Comparison of ENCODE assay signal across 8 cellular contexts in genomic region chr2:27582129-27582694, GRCh38. TPM values are rescaled to one million over a fixed set of nuclear protein-coding genes. Genes with fewer than 3 reads are reported as not detected.
DNase-seq lines count a peak whose midpoint lies in the region; ATAC-seq and TF ChIP-seq lines count a peak whose summit lies in the region.

No MANE protein-coding gene starts in this region.

- H3K27me3 ChIP-seq in adrenal gland (no peaks in the 10 kb centered on the region), lower lobe of right lung (ENCODE audit: low read depth) (no peaks in the 10 kb centered on the region), transverse colon (no peaks in the 10 kb centered on the region)

- in situ Hi-C loops in transverse colon (cut with MboI; ENCODE audit: low pct_ligation_motif_present in 1 of 4, low pct_unique_long_range_greater_than_20kb in 1 of 4, low sequenced_read_pairs in 3 of 4): no loop called here

- H3K4me3 Mint-ChIP-seq in activated CD4-positive, alpha-beta T cell treated with anti-CD3 and anti-CD28 coated beads, Interleukin-2, amount 10 ng/mL, durations not matched to agents 24 days and 14 days: peak overlapping the region; percentile 92

- peaks cover 40% of the 10 kb centered on the region for H3K4me1 Mint-ChIP-seq in activated CD4-positive, alpha-beta T cell treated with anti-CD3 and anti-CD28 coated beads, Interleukin-2, amount 10 ng/mL, durations not matched to agents 24 days and 14 days

- peak overlapping the region; percentile 88 for H3K27ac Mint-ChIP-seq in activated CD4-positive, alpha-beta T cell treated with anti-CD3 and anti-CD28 coated beads, Interleukin-2, amount 10 ng/mL, durations not matched to agents 24 days and 14 days

- no peak for DNase-seq in activated CD4-positive, alpha-beta T cell treated with anti-CD3 and anti-CD28 coated beads, Interleukin-2, amount 10 ng/mL, durations not matched to agents 24 days and 14 days
- DNase-seq in activated CD4-positive, alpha-beta T cell treated with anti-CD3 and anti-CD28 coated beads for 4 hours: no peak
- DNase-seq in adrenal gland (peak in 1 of 7 donors; percentile 21), lower lobe of right lung (no peak), transverse colon (no peak), NOMO-1 (lab: John Stamatoyannopoulos, UW; ENCODE audit: unreplicated experiment in 2 of 2) (no peak), HK-2 (ENCODE audit: unreplicated experiment) (no peak)

- H3K27ac ChIP-seq in adrenal gland (peak overlapping the region in 3 of 5 donors; percentile 33 to 78 (median 71)), lower lobe of right lung (peak overlapping the region; percentile 75), transverse colon (peak overlapping the region; percentile 53 to 86 (median 78))

- no peak for TF ChIP-seq POLR2A in adrenal gland (IDR thresholded peaks at IDR 0.05)
- TF ChIP-seq POLR2A in transverse colon (IDR thresholded peaks at IDR 0.05): no peak

- intact Hi-C loops in activated CD4-positive, alpha-beta T cell treated with anti-CD3 and anti-CD28 coated beads, Interleukin-2, amount 10 ng/mL, durations not matched to agents 24 days and 14 days (cut with micrococcal nuclease): loop anchor here (2.0 to 10.0 kb wide), 3 partner anchors 47 to 175 kb away; partner anchors contain the start of genes CCDC121, GPN1, PPM1G and SLC4A1AP
- intact Hi-C loops in adrenal gland (cut with DNase I) (no loop called here), lower lobe of right lung (cut with DNase I) (no loop called here), transverse colon (cut with DNase I; ENCODE audit: low total_unique reads) (loop anchor here (5.0 kb wide), 1 partner anchor 95 kb away; the partner anchor contains the start of gene IFT172)

- WGBS in adrenal gland, 4 donors: 86 to 94% (median 88%) methylated on average over 13 to 16 of the region's 16 CpGs
- WGBS in transverse colon (ENCODE audit: low coverage in 1 of 2), 2 donors: 85 to 90% methylated on average over 5 to 16 of the region's 16 CpGs

- ATAC-seq in lower lobe of right lung (peak; percentile 5 to 17), GM19351 (IDR thresholded peaks at IDR 0.05; ENCODE audit: unreplicated experiment) (no peak)

- TF ChIP-seq EP300 in transverse colon (IDR thresholded peaks at IDR 0.05; ENCODE audit: low read depth): no peak

- H3K9me3 Mint-ChIP-seq in activated CD4-positive, alpha-beta T cell treated with anti-CD3 and anti-CD28 coated beads, Interleukin-2, amount 10 ng/mL, durations not matched to agents 24 days and 14 days: peaks cover 15% of the 10 kb centered on the region

- H3K9me3 ChIP-seq in adrenal gland (replicated peaks in 1 of 3) (peaks cover 0 to 21% (median 0%) of the 10 kb centered on the region in 3 donors), lower lobe of right lung (peaks cover 2% of the 10 kb centered on the region), transverse colon (peaks cover under 1 to 5% of the 10 kb centered on the region in 2 donors)

- H3K36me3 ChIP-seq in adrenal gland (replicated peaks in 1 of 2) (no peaks in the 10 kb centered on the region), lower lobe of right lung (no peaks in the 10 kb centered on the region), transverse colon (no peaks in the 10 kb centered on the region)

- H3K36me3 Mint-ChIP-seq in activated CD4-positive, alpha-beta T cell treated with anti-CD3 and anti-CD28 coated beads, Interleukin-2, amount 10 ng/mL, durations not matched to agents 24 days and 14 days (ENCODE audit: low read depth): peaks cover 28% of the 10 kb centered on the region

- H3K4me3 ChIP-seq in adrenal gland (peak overlapping the region in 2 of 4 donors; percentile 34 to 83), lower lobe of right lung (peak overlapping the region; percentile 81), transverse colon (peak overlapping the region; percentile 42 to 88 (median 54))

- peaks cover 9% of the 10 kb centered on the region for H3K27me3 Mint-ChIP-seq in activated CD4-positive, alpha-beta T cell treated with anti-CD3 and anti-CD28 coated beads, Interleukin-2, amount 10 ng/mL, durations not matched to agents 24 days and 14 days

- H3K4me1 ChIP-seq in adrenal gland (replicated peaks in 1 of 2): peaks cover 10 to 24% of the 10 kb centered on the region in 2 donors
- peaks cover 22% of the 10 kb centered on the region for H3K4me1 ChIP-seq in lower lobe of right lung
- H3K4me1 ChIP-seq in transverse colon: peaks cover 11 to 33% (median 16%) of the 10 kb centered on the region in 4 donors

- TF ChIP-seq CTCF in adrenal gland (IDR thresholded peaks at IDR 0.05): no peak
- TF ChIP-seq CTCF in lower lobe of right lung (IDR thresholded peaks at IDR 0.05): no peak
- no peak for TF ChIP-seq CTCF in transverse colon (IDR thresholded peaks at IDR 0.05)

RNA-seq across cellular contexts. Expression of gene ZNF512, which starts 0.6 kb away (rescaled TPM):
- 29.0 and 32.7 TPM in 2 replicates for total RNA-seq in activated CD4-positive, alpha-beta T cell treated with anti-CD3 and anti-CD28 coated beads, Interleukin-2, amount 10 ng/mL, durations not matched to agents 24 days and 14 days
- total RNA-seq in adrenal gland: 10 to 100 TPM; 16.8 to 82.5 (median 29.5) TPM
- polyA plus RNA-seq in adrenal gland: 10 to 100 TPM; 12.8 to 31.0 (median 13.0) TPM
- 29.5 TPM for total RNA-seq in lower lobe of right lung
- 10 to 100 TPM in 3 of 4 donors, 1 to 10 TPM in 1; 9.2 to 33.3 (median 20.2) TPM for total RNA-seq in transverse colon

RNA-seq across cellular contexts. Expression of gene CCDC121, which starts 46.6 kb away (rescaled TPM):
- 0.54 and 0.63 TPM in 2 replicates for total RNA-seq in activated CD4-positive, alpha-beta T cell treated with anti-CD3 and anti-CD28 coated beads, Interleukin-2, amount 10 ng/mL, durations not matched to agents 24 days and 14 days
- total RNA-seq in adrenal gland: 10 to 100 TPM in 1 of 8 donors, 1 to 10 TPM in 7; 1.6 to 46.9 (median 3.6) TPM
- polyA plus RNA-seq in adrenal gland: 1 to 10 TPM in 2 of 3 donors, under 1 TPM in 1; 0.51 to 6.4 (median 1.4) TPM
- total RNA-seq in lower lobe of right lung: 5.9 TPM
- total RNA-seq in transverse colon: 1 to 10 TPM in 2 of 4 donors, under 1 TPM in 1, not detected in 1; 0.80 to 4.3 (median 3.8) TPM

RNA-seq across cellular contexts. Expression of gene GPN1, which starts 46.6 kb away (rescaled TPM):
- total RNA-seq in activated CD4-positive, alpha-beta T cell treated with anti-CD3 and anti-CD28 coated beads, Interleukin-2, amount 10 ng/mL, durations not matched to agents 24 days and 14 days: 51.0 and 55.4 TPM in 2 replicates
- total RNA-seq in adrenal gland: 10 to 100 TPM; 21.6 to 28.2 (median 24.8) TPM
- 10 to 100 TPM; 10.6 to 44.6 (median 12.8) TPM for polyA plus RNA-seq in adrenal gland
- total RNA-seq in lower lobe of right lung: 21.9 TPM
- total RNA-seq in transverse colon: 10 to 100 TPM in 3 of 4 donors, not detected in 1; 14.6 to 24.3 (median 19.4) TPM

Comparison
In these comparisons a context has a peak if more than half of its experiments do, and no peak if none do; other contexts are left out.
1. intact Hi-C loops: an anchor here in activated CD4-positive, alpha-beta T cell treated with anti-CD3 and anti-CD28 coated beads, Interleukin-2, amount 10 ng/mL, durations not matched to agents 24 days and 14 days (2.0 to 10.0 kb wide) and transverse colon (5.0 kb wide); none called in adrenal gland and lower lobe of right lung.